6 cellular contexts compared by ENCODE assay signal in the genomic region with DNA sequence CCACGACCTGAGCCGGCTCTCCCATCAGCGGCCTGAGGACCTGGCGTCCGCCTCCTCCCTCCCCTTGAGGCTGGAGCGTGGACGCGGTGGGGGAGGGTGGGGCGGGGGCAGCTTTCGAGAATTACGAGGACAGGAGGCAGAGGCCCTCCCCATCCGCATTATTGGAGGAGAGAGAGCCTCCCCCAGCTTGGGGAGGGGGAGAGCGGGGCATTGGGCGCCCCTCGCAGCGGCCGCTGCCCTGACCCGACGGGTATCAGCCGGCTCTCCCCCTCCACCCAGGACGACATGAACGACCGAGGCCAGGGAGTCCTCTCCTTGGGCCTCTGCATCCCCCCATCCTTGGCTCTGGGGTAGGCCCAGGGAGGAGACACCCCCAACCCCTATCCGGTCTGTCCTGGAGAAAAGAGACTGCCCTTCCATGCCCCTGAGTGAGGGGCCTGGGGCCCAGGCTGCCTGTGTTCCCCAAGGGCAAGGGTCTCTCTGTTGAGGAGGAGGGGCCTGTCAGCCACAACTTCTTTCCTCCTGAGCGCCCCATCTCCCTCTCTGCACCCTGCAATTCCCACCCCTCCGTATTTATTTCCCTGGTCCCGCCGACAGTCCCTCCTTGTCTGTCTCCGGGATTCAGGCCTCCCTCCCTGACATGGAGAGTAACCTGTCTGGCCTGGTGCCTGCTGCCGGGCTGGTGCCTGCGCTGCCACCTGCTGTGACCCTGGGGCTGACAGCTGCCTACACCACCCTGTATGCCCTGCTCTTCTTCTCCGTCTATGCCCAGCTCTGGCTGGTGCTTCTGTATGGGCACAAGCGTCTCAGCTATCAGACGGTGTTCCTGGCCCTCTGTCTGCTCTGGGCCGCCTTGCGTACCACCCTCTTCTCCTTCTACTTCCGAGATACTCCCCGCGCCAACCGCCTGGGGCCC. TPM values are rescaled to one million over a fixed set of nuclear protein-coding genes. Genes with fewer than 3 reads are reported as not detected.
DNase-seq lines count a peak whose midpoint lies in the region; ATAC-seq and TF ChIP-seq lines count a peak whose summit lies in the region.

No MANE protein-coding gene starts in this region.

- H3K9me2 ChIP-seq in OCI-LY7 (ENCODE audit: insufficient read depth, low read length), result no peaks in the 10 kb centered on the region

- H3K4me3 ChIP-seq in OCI-LY7 (ENCODE audit: low read depth, low read length, poor library complexity, severe bottlenecking) (peak overlapping the region; percentile 73), fibroblast of mammary gland (ENCODE audit: control insufficient read depth, low read depth, low read length) (peak overlapping the region; percentile 50), stomach (peak overlapping the region; percentile 84 to 88 (median 86))

- CTCF ChIA-PET in OCI-LY7 (lab: Charles Lee; ENCODE audit: unreplicated experiment), result interaction anchor here (0.6 kb wide), 1 partner anchor 34 kb away, joined by 4 read pairs; no protein-coding TSS in a partner anchor

- H3K27ac ChIP-seq in OCI-LY7 (ENCODE audit: low read depth, low read length, poor library complexity, severe bottlenecking) (no peak overlapping the region), stomach (peak overlapping the region; percentile 94 to 99 (median 98))

- peak; percentile 62 for TF ChIP-seq CTCF in OCI-LY7 (conservative IDR thresholded peaks at IDR 0.05; ENCODE audit: low read length)
- no peak for TF ChIP-seq CTCF in fibroblast of mammary gland (conservative IDR thresholded peaks at IDR 0.05; ENCODE audit: control insufficient read depth, insufficient read depth, low read depth, low read length)
- TF ChIP-seq CTCF in stomach (IDR thresholded peaks at IDR 0.05), result no peak

- H3K4me1 ChIP-seq in OCI-LY7 (ENCODE audit: insufficient read depth, low read length, poor library complexity, severe bottlenecking) (peaks cover 14% of the 10 kb centered on the region), stomach (peaks cover 19 to 54% (median 45%) of the 10 kb centered on the region in 4 donors)

- ATAC-seq in GM21576 (IDR thresholded peaks at IDR 0.05; ENCODE audit: unreplicated experiment) (peak; percentile 1), HG03521 (IDR thresholded peaks at IDR 0.05; ENCODE audit: unreplicated experiment) (no peak)

- H3K4me2 ChIP-seq in OCI-LY7 (ENCODE audit: low read length), result peak overlapping the region; percentile 97

- H3K27me3 ChIP-seq in stomach, result peaks cover 4 to 23% (median 10%) of the 10 kb centered on the region in 3 donors

- no TSS peak for BruUV-seq in OCI-LY7 (replicated peaks; lab: Mats Ljungman, UMichigan)

- H3K79me2 ChIP-seq in OCI-LY7 (ENCODE audit: insufficient read depth, low read depth, low read length), result no peaks in the 10 kb centered on the region

- intact Hi-C loops in OCI-LY7 (cut with micrococcal nuclease; ENCODE audit: unreplicated experiment) (loop anchor here (1.0 to 5.0 kb wide), 2 partner anchors 18 to 84 kb away; no protein-coding TSS in a partner anchor), stomach (cut with DNase I; ENCODE audit: low total_unique reads) (no loop called here)

- H4K20me1 ChIP-seq in OCI-LY7 (ENCODE audit: insufficient read depth, low read length), result no peaks in the 10 kb centered on the region

- no peaks in the 10 kb centered on the region for H3K9me3 ChIP-seq in OCI-LY7 (ENCODE audit: low read length)
- no peaks in the 10 kb centered on the region for H3K9me3 ChIP-seq in stomach

- DNase-seq in OCI-LY7 (ENCODE audit: low spot score) (peak; percentile 48), fibroblast of mammary gland (ENCODE audit: low read depth) (no peak), stomach (no peak), T1000 (lab: John Stamatoyannopoulos, UW) (no peak)

- H2AFZ ChIP-seq in OCI-LY7 (ENCODE audit: low read length), result peak overlapping the region; percentile 65

- TF ChIP-seq EP300 in stomach (IDR thresholded peaks at IDR 0.05), result no peak

- TF ChIP-seq POLR2A in stomach (IDR thresholded peaks at IDR 0.05), result no peak

- H3K36me3 ChIP-seq in OCI-LY7 (ENCODE audit: insufficient read depth, low read length), result peaks cover 5% of the 10 kb centered on the region; the same call in 1 of the 2 replicates
- H3K36me3 ChIP-seq in stomach, result peaks cover 3 to 21% (median 13%) of the 10 kb centered on the region in 4 donors

- POLR2A ChIA-PET in OCI-LY7 (lab: Charles Lee), result no interaction called here

- WGBS in stomach, 5 donors, result 23 to 58% (median 28%) methylated on average over 18 to 40 of the region's 40 CpGs

RNA-seq across cellular contexts. Expression of a gene that starts 0.5 kb away (rescaled TPM):
- total RNA-seq in OCI-LY7 (2014; rRNA removed; shearing (Covaris generic)), result 18.3 and 19.5 TPM in 2 replicates
- 49.6 and 52.3 TPM in 2 replicates for total RNA-seq in OCI-LY7 (2022)
- 10 to 100 TPM in 2 of 5 donors, 1 to 10 TPM in 3; 2.9 to 58.8 (median 8.5) TPM for total RNA-seq in stomach
- polyA plus RNA-seq in stomach, result 10 to 100 TPM; 18.8 to 23.4 (median 21.2) TPM

RNA-seq across cellular contexts. Expression of a gene that starts 1.7 kb away (rescaled TPM):
- 43.3 and 74.2 TPM in 2 replicates for total RNA-seq in OCI-LY7 (2014; rRNA removed; shearing (Covaris generic))
- total RNA-seq in OCI-LY7 (2022) (19.3 and 21.2 TPM in 2 replicates), stomach (100 to 1,000 TPM in 1 of 5 donors, 10 to 100 TPM in 4; 40.4 to 343 (median 70.1) TPM)
- 100 to 1,000 TPM; 114 to 207 (median 137) TPM for polyA plus RNA-seq in stomach

RNA-seq across cellular contexts. Expression of a gene that starts 5.0 kb away (rescaled TPM):
- total RNA-seq in OCI-LY7 (2014; rRNA removed; shearing (Covaris generic)), result 0.95 TPM in 1 of 2 replicates, not detected in the other
- 0.80 and 0.92 TPM in 2 replicates for total RNA-seq in OCI-LY7 (2022)
- total RNA-seq in stomach, result not detected
- not detected for polyA plus RNA-seq in stomach

RNA-seq across cellular contexts. Expression of a gene that starts 14.0 kb away (rescaled TPM):
- 0.38 and 3.2 TPM in 2 replicates for total RNA-seq in OCI-LY7 (2014; rRNA removed; shearing (Covaris generic))
- total RNA-seq in OCI-LY7 (2022), result 1.4 TPM in 1 of 2 replicates, not detected in the other
- 10 to 100 TPM in 1 of 5 donors, not detected in 4; 11.3 TPM for total RNA-seq in stomach
- 1 to 10 TPM in 2 of 3 donors, under 1 TPM in 1; 0.18 to 5.2 (median 1.7) TPM for polyA plus RNA-seq in stomach

RNA-seq across cellular contexts. Expression of a gene that starts 19.2 kb away (rescaled TPM):
- total RNA-seq in OCI-LY7 (2014; rRNA removed; shearing (Covaris generic)), result 28.6 and 42.3 TPM in 2 replicates
- total RNA-seq in OCI-LY7 (2022), result 44.9 and 57.8 TPM in 2 replicates
- 100 to 1,000 TPM in 3 of 5 donors, 10 to 100 TPM in 2; 45.5 to 685 (median 142) TPM for total RNA-seq in stomach
- polyA plus RNA-seq in stomach, result 10 to 100 TPM; 63.5 to 86.6 (median 82.5) TPM
